Comparison of ENCODE assay signal across 17 cellular contexts in the genomic region with DNA sequence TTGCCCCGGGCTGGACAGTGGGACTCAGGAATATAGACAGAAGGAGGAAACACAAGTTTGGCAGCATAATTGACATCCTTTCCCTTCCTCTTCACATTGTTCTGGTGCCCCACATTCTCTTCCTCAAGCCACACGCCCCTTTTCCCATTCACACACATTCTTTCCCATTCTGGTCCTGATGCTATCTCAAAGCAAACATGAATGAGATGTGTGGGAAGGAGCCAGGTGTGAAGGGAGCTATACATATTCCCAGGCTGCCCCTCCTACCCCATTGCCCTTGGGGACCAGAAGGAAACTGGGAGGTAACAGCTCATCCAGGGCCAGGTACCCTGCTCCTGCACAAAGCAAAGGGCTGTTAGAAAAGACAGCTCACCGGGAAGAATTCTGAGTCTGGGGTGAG.
"Had no signal": no experiment of that assay in that cellular context is flagged by ENCODE, and none has a peak within 500 bp of the region (broad histone marks: within the 10 kb centered on the region; RNA-seq: fewer than 3 reads in every experiment).

No MANE protein-coding gene starts in this region.

- H3K4me3 ChIP-seq: colonic mucosa, hepatocyte, mucosa of descending colon, suprapubic skin, thyroid gland, upper lobe of left lung, uterus had no signal

- H3K4me1 ChIP-seq: colonic mucosa, uterus had no signal

- H3K9me3 Mint-ChIP-seq: naive thymus-derived CD8-positive, alpha-beta T cell had no signal

- H2AFZ ChIP-seq: hepatocyte had no signal

- H3K4me2 ChIP-seq: hepatocyte had no signal

- H3K9me3 ChIP-seq: colonic mucosa, mucosa of descending colon, neutrophil, suprapubic skin, thyroid gland, upper lobe of left lung, uterus had no signal

- DNase-seq: colonic mucosa; dermis blood vessel endothelial cell; foreskin melanocyte; head of caudate nucleus; left colon; mucosa of descending colon; naive thymus-derived CD8-positive, alpha-beta T cell; small intestine; stimulated activated CD4-positive, alpha-beta T cell treated with anti-CD3 and anti-CD28 coated beads, Interleukin-12 subunit alpha, Interleukin-12 subunit beta, amount 100 ng/mL, for 4 hours; stimulated activated naive CD4-positive, alpha-beta T cell treated with Interleukin-2 at 50 U/mL for 16 hours; thyroid gland; upper lobe of left lung; uterus had no signal

- H3K27me3 ChIP-seq: colonic mucosa, hepatocyte, neutrophil, suprapubic skin, thyroid gland, upper lobe of left lung, uterus had no signal

- ATAC-seq: left colon; mucosa of descending colon; naive thymus-derived CD8-positive, alpha-beta T cell; right cardiac atrium had no signal

- H3K27ac ChIP-seq: colonic mucosa, hepatocyte, neutrophil, suprapubic skin, thyroid gland, uterus had no signal

- H3K4me3 Mint-ChIP-seq: naive thymus-derived CD8-positive, alpha-beta T cell had no signal

- H3K79me2 ChIP-seq: hepatocyte had no signal

- H3K36me3 ChIP-seq: uterus had no signal

- FAIRE-seq: small intestine had no signal

- H3K27me3 Mint-ChIP-seq: naive thymus-derived CD8-positive, alpha-beta T cell had no signal
